7 cellular contexts compared by ENCODE assay signal in the genomic region with DNA sequence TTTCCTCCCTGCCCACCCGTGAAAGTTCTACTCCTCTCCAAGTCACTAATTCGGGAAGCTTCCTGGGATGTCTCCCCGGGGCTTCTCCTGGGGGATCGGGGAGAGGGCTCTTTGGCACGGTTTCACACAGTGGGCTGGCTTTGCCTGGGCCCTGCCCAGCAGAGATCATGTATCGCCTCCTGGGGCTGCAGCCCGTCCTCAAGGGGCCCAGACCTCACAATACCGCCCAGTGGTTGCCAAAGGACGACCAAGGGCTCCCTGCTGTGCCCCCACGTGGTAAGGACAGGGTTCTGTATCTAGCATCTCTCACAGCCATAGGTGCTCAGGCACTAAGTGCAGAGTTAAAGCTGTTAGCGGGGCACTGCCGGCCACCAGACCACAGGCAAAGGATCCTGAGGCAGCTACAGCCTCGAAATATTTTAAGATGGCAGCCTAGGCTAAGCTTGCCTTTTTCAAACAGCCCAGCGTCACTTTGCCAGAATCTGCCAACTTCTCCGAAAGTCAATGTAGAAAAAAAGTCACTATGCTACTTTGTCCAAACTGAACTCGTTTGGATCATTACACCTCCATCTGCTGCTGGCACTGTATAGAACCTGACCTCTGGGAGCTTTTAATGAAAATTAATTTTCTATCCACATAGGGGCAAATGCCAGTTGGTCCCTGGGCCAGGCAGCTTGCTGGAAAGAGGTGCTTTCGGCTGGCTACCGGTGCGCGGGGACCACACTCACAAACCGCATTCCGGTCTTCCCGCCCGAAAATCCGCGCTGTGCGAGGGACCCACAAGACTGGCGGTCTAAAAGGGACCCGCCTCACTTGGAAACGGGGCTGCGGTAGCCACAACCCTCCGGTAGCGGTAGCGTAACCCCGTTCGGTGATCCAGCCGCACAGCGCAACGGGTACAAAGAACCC. TPM values are rescaled to one million over a fixed set of nuclear protein-coding genes. Genes with fewer than 3 reads are reported as not detected.
A peak's percentile ranks its signal among the peaks of the same experiment; 100 is the strongest.
DNase-seq lines count a peak whose midpoint lies in the region; ATAC-seq and TF ChIP-seq lines count a peak whose summit lies in the region.

No MANE protein-coding gene starts in this region.

- peaks cover 6% of the 10 kb centered on the region for H3K36me3 Mint-ChIP-seq in IgD-negative memory B cell

- H3K27ac Mint-ChIP-seq in IgD-negative memory B cell: peak overlapping the region in 2 of 3 donors; percentile 32 to 46

- WGBS in heart right ventricle, 2 donors: 72 to 73% methylated on average over 39 of the region's 39 CpGs

- H3K36me3 ChIP-seq in NT2/D1 (ENCODE audit: insufficient read depth, insufficient read length, low read length) (peaks cover 89% of the 10 kb centered on the region), heart right ventricle (peaks cover 0 to 50% (median 8%) of the 10 kb centered on the region in 9 donors), skeletal muscle tissue (ENCODE audit: control insufficient read depth in 3 of 3, insufficient read depth in 3 of 3, low read length in 3 of 3) (peaks cover 19 to 26% (median 22%) of the 10 kb centered on the region in 3 donors)

- H3K9me3 ChIP-seq in NT2/D1 (ENCODE audit: insufficient read depth, low read length) (peaks cover 29% of the 10 kb centered on the region), heart right ventricle (no peaks in the 10 kb centered on the region), skeletal muscle tissue (ENCODE audit: control insufficient read depth in 3 of 3, low read length in 3 of 3) (no peaks in the 10 kb centered on the region)

- peak overlapping the region; percentile 13 for H3K9ac ChIP-seq in NT2/D1 (ENCODE audit: insufficient read length, low read depth)
- H3K9ac ChIP-seq in skeletal muscle tissue (ENCODE audit: low read depth in 1 of 3, low read length in 3 of 3): peak overlapping the region; percentile 40 to 60 (median 57)

- H3K27me3 ChIP-seq in NT2/D1 (ENCODE audit: insufficient read depth, insufficient read length): no peaks in the 10 kb centered on the region
- H3K27me3 ChIP-seq in heart right ventricle: no peaks in the 10 kb centered on the region
- no peaks in the 10 kb centered on the region for H3K27me3 ChIP-seq in skeletal muscle tissue (ENCODE audit: control insufficient read depth in 3 of 3, insufficient read depth in 3 of 3, low read length in 3 of 3)

- ATAC-seq in heart right ventricle: peak; percentile 13 to 65 (median 41)
- no peak for ATAC-seq in HG02588 (IDR thresholded peaks at IDR 0.05; ENCODE audit: unreplicated experiment)

- peaks cover 6 to 30% (median 18%) of the 10 kb centered on the region in 3 donors for H3K4me1 Mint-ChIP-seq in IgD-negative memory B cell

- H3K4me1 ChIP-seq in NT2/D1 (ENCODE audit: insufficient read depth, insufficient read length) (peaks cover 20% of the 10 kb centered on the region), heart right ventricle (peaks cover 21 to 97% (median 73%) of the 10 kb centered on the region in 9 donors), skeletal muscle tissue (ENCODE audit: control insufficient read depth in 3 of 3, insufficient read depth in 3 of 3, low read length in 3 of 3) (peaks cover 78 to 86% (median 83%) of the 10 kb centered on the region in 3 donors)

- TF ChIP-seq CTCF in heart right ventricle (IDR thresholded peaks at IDR 0.05): peak in 1 of 9 donors; percentile 10

- DNase-seq in NT2/D1 (ENCODE audit: low read depth, low spot score): no peak
- peak in 1 of 2 donors; percentile 24 for DNase-seq in heart right ventricle
- DNase-seq in T-helper 2 cell: no peak
- DNase-seq in LoVo (ENCODE audit: low spot score): no peak

- H3K4me3 ChIP-seq in NT2/D1 (ENCODE audit: insufficient read length, low read depth) (no peak overlapping the region), heart right ventricle (peak overlapping the region in 1 of 10 donors; percentile 5), skeletal muscle tissue (ENCODE audit: low read length in 3 of 3) (peak overlapping the region; percentile 52 to 62 (median 54))

- H3K9me3 Mint-ChIP-seq in IgD-negative memory B cell: no peaks in the 10 kb centered on the region

- H3K27me3 Mint-ChIP-seq in IgD-negative memory B cell: no peaks in the 10 kb centered on the region

- H3K27ac ChIP-seq in heart right ventricle (peak overlapping the region; percentile 5 to 79 (median 60)), skeletal muscle tissue (ENCODE audit: low read depth, low read length) (peak overlapping the region; percentile 55)

- intact Hi-C loops in heart right ventricle (cut with DNase I): no loop called here

- H3K4me3 Mint-ChIP-seq in IgD-negative memory B cell: peak overlapping the region in 2 of 4 donors; percentile 62 to 70

RNA-seq across cellular contexts. Expression of a gene that starts 1.3 kb away (rescaled TPM):
- polyA plus RNA-seq in IgD-negative memory B cell (not detected), heart right ventricle (1 to 10 TPM in 1 of 2 donors, under 1 TPM in 1; 0.29 to 1.1 TPM)
- total RNA-seq in heart right ventricle (under 1 TPM in 5 of 10 donors, not detected in 5; 0.24 to 0.78 (median 0.46) TPM), skeletal muscle tissue (133 TPM)

RNA-seq across cellular contexts. Expression of a gene that starts 7.9 kb away (rescaled TPM):
- polyA plus RNA-seq in IgD-negative memory B cell: 112 TPM
- 100 to 1,000 TPM in 1 of 10 donors, 10 to 100 TPM in 9; 66.1 to 106 (median 84.1) TPM for total RNA-seq in heart right ventricle
- 10 to 100 TPM; 73.3 to 79.3 TPM for polyA plus RNA-seq in heart right ventricle
- total RNA-seq in skeletal muscle tissue: 241 TPM

Comparison
In these comparisons a context has a peak if more than half of its experiments do, and no peak if none do; other contexts are left out.
1. RNA of a gene that starts 1.3 kb away (total RNA-seq): 133 TPM in skeletal muscle tissue (single experiment); 0.24 to 0.78 TPM in heart right ventricle; every median in the first group is over 10 times any median in the second.